ENCODE assay signal across 1 cellular context in genomic region chr9:137538058-137538457, GRCh38.
TF ChIP-seq lines count a peak whose summit lies in the region.

No MANE protein-coding gene starts in this region.

TF ChIP-seq in GM12891, 5 proteins besides CTCF, POLR2A, EP300 and RAD21:
- TF ChIP-seq SPI1 (IDR thresholded peaks at IDR 0.05; ENCODE audit: low read depth, low read length) (no peak), PAX5 (IDR thresholded peaks at IDR 0.05; ENCODE audit: insufficient read depth, low read length, severe bottlenecking) (no peak), POU2F2 (IDR thresholded peaks at IDR 0.05; ENCODE audit: low read depth, low read length) (no peak), TAF1 (IDR thresholded peaks at IDR 0.05; ENCODE audit: low read depth, low read length) (no peak), POLR2AphosphoS5 (IDR thresholded peaks at IDR 0.05; ENCODE audit: low read depth, low read length) (no peak)
